ENCODE assay signal across 14 cellular contexts in the genomic region with DNA sequence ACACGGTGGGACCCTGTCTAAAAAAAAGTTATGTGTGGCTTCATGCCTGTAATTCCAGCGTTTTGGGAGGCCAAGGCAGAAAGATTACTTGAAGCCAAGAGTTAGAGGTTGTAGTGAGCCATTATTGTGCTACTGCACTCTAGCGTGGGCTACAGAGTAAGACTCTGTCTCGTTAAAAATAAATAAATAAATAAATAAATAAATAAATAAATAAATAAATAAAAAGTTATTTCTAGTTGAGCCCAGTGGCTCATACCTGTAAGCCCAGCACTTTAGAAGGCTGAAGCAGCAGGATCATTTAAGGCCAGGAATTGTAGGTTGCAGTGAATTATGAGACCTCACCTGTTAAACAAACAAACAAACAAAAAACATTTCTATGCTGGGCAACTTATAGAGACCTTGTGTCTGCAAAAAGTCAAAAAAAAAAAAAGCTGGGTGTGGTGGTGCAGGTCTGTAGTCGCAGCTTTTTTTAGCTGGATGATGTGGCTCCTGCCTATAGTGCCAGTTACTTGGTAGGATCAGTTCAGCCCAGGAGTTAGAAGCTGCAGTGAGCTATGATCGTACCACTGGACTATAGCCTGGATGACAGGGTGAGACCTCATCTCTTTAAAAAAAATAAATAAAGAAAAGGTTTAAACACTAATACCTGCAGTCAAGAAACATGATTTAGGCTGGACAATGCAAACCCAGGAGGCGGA. TPM values are rescaled to one million over a fixed set of nuclear protein-coding genes. Genes with fewer than 3 reads are reported as not detected.
DNase-seq lines count a peak whose midpoint lies in the region; ATAC-seq and TF ChIP-seq lines count a peak whose summit lies in the region.
"Had no signal": no experiment of that assay in that cellular context is flagged by ENCODE, and none has a peak within 500 bp of the region (broad histone marks: within the 10 kb centered on the region; RNA-seq: fewer than 3 reads in every experiment).

No MANE protein-coding gene starts in this region.

- no peaks in the 10 kb centered on the region for H3K9me2 ChIP-seq in SU-DHL-6 (replicated peaks; ENCODE audit: insufficient read depth, low read length)

- H3K27me3 ChIP-seq in SU-DHL-6 (ENCODE audit: low read length), result no peaks in the 10 kb centered on the region
- H3K27me3 ChIP-seq: BE2C had no signal

- peaks cover 7% of the 10 kb centered on the region; the same call in 1 of the 2 replicates for H3K36me3 ChIP-seq in SU-DHL-6 (ENCODE audit: low read length)

- peak overlapping the region; percentile 50 for H3K27ac ChIP-seq in SU-DHL-6 (ENCODE audit: low read depth, low read length)
- H3K27ac ChIP-seq: C4-2B, HL-60 had no signal

- no peak overlapping the region for H3K9ac ChIP-seq in SU-DHL-6 (ENCODE audit: low read length)

- H3K4me2 ChIP-seq in SU-DHL-6 (ENCODE audit: low read depth, low read length, poor library complexity, severe bottlenecking), result no peak overlapping the region

- no peaks in the 10 kb centered on the region for H3K9me3 ChIP-seq in SU-DHL-6 (ENCODE audit: insufficient read depth, low read length)
- H3K9me3 ChIP-seq: BE2C, Caco-2 had no signal

- H3K79me2 ChIP-seq in SU-DHL-6 (ENCODE audit: insufficient read depth, low read length), result peaks cover 28% of the 10 kb centered on the region

- peaks cover 14 to 50% of the 10 kb centered on the region in 2 donors for H3K36me3 Mint-ChIP-seq in CD14-positive monocyte

- no peak for DNase-seq in left ventricle myocardium superior
- no peak for DNase-seq in Right ventricle myocardium inferior (ENCODE audit: missing footprints)
- DNase-seq in left lobe of liver (ENCODE audit: low spot score), result peak; percentile 16
- no peak for DNase-seq in MV-4-11 (lab: John Stamatoyannopoulos, UW)
- DNase-seq in CD14-positive monocyte (ENCODE audit: low spot score), result no peak
- no peak for DNase-seq in COR-L47 (lab: John Stamatoyannopoulos, UW)
- DNase-seq: BE2C; Caco-2; CD8-positive, alpha-beta T cell; DMS53 had no signal

- peaks cover 0 to 1% (median 0%) of the 10 kb centered on the region in 7 donors for H3K9me3 Mint-ChIP-seq in CD14-positive monocyte
- H3K9me3 Mint-ChIP-seq: CD8-positive, alpha-beta T cell had no signal

- H3F3A ChIP-seq in SU-DHL-6 (ENCODE audit: insufficient read depth), result peaks cover 38% of the 10 kb centered on the region

- no peaks in the 10 kb centered on the region for H3K27me3 Mint-ChIP-seq in CD14-positive monocyte (ENCODE audit: low read depth in 3 of 3)

- TF ChIP-seq CTCF in SU-DHL-6 (IDR thresholded peaks at IDR 0.05; ENCODE audit: insufficient read depth, low read length, poor library complexity, severe bottlenecking), result no peak
- TF ChIP-seq CTCF in CD14-positive monocyte (IDR thresholded peaks at IDR 0.05), result no peak

- H2AFZ ChIP-seq in SU-DHL-6 (ENCODE audit: low read depth, low read length, severe bottlenecking), result no peak overlapping the region

- no peak overlapping the region for H3K4me3 Mint-ChIP-seq in CD14-positive monocyte
- H3K4me3 Mint-ChIP-seq: CD8-positive, alpha-beta T cell had no signal

- intact Hi-C loops in left ventricle myocardium superior (cut with micrococcal nuclease) (no loop called here), Right ventricle myocardium inferior (cut with DNase I) (no loop called here), CD14-positive monocyte (cut with micrococcal nuclease) (no loop called here)

- H3K4me3 ChIP-seq in SU-DHL-6 (ENCODE audit: insufficient read depth, low read length, poor library complexity, severe bottlenecking), result no peak overlapping the region

- ATAC-seq in left ventricle myocardium superior (peak; percentile 67), Right ventricle myocardium inferior (no peak), left lobe of liver (no peak)
- ATAC-seq: CD8-positive, alpha-beta T cell; HCT116 had no signal

- H3K4me1 Mint-ChIP-seq in CD14-positive monocyte, result peaks cover 13% of the 10 kb centered on the region

- H3K27ac Mint-ChIP-seq in CD14-positive monocyte, result peak overlapping the region in 2 of 7 donors; percentile 9 to 15
- H3K27ac Mint-ChIP-seq: CD8-positive, alpha-beta T cell had no signal

- H4K20me1 ChIP-seq in SU-DHL-6 (ENCODE audit: low read depth, low read length), result no peaks in the 10 kb centered on the region

RNA-seq across cellular contexts. Expression of a gene that starts 25.6 kb away (rescaled TPM):
- 20.3 TPM for total RNA-seq in left ventricle myocardium superior
- 19.3 TPM for total RNA-seq in Right ventricle myocardium inferior
- total RNA-seq in left lobe of liver, result 19.9 TPM
- 10 to 100 TPM in 1 of 2 donors, 1 to 10 TPM in 1; 8.5 to 14.0 TPM for polyA plus RNA-seq in CD14-positive monocyte

RNA-seq across cellular contexts. Expression of a gene that starts 27.9 kb away (rescaled TPM):
- total RNA-seq in left ventricle myocardium superior (6.6 TPM), Right ventricle myocardium inferior (9.2 TPM), left lobe of liver (0.58 TPM)
- 10 to 100 TPM in 1 of 2 donors, 1 to 10 TPM in 1; 9.6 to 11.0 TPM for polyA plus RNA-seq in CD14-positive monocyte
